ENCODE assay signal across 11 cellular contexts in genomic region chr3:169999433-169999832, GRCh38. TPM values are rescaled to one million over a fixed set of nuclear protein-coding genes. Genes with fewer than 3 reads are reported as not detected.
DNase-seq lines count a peak whose midpoint lies in the region; ATAC-seq and TF ChIP-seq lines count a peak whose summit lies in the region.
"Had no signal": no experiment of that assay in that cellular context is flagged by ENCODE, and none has a peak within 500 bp of the region (broad histone marks: within the 10 kb centered on the region; RNA-seq: fewer than 3 reads in every experiment).

No MANE protein-coding gene starts in this region.

- H3K9me3 ChIP-seq in Karpas-422 (ENCODE audit: low read length): no peaks in the 10 kb centered on the region

- ATAC-seq in HG03469 (IDR thresholded peaks at IDR 0.05; ENCODE audit: unreplicated experiment): peak; percentile 90

- no peak for TF ChIP-seq CTCF in HFFc6 (IDR thresholded peaks at IDR 0.05)

- peak overlapping the region; percentile 84 for H3K27ac Mint-ChIP-seq in HFFc6
- peak overlapping the region; percentile 3 for H3K27ac Mint-ChIP-seq in stimulated activated naive CD8-positive, alpha-beta T cell treated with anti-CD3 and anti-CD28 coated beads, Interleukin-15, Interleukin-2, amounts not matched to agents 100 ng/mL and 50 ng/mL, for 24 hours
- H3K27ac Mint-ChIP-seq: H9 had no signal

- no peak overlapping the region for H3K4me2 ChIP-seq in Karpas-422 (ENCODE audit: low read depth, low read length, poor library complexity, severe bottlenecking)

- no peak overlapping the region for H3K4me3 ChIP-seq in Karpas-422 (ENCODE audit: low read length)

- peaks cover 2% of the 10 kb centered on the region; the same call in 1 of the 2 replicates for H3K27me3 Mint-ChIP-seq in HFFc6 (ENCODE audit: insufficient read depth)
- no peaks in the 10 kb centered on the region for H3K27me3 Mint-ChIP-seq in stimulated activated naive CD8-positive, alpha-beta T cell treated with anti-CD3 and anti-CD28 coated beads, Interleukin-15, Interleukin-2, amounts not matched to agents 100 ng/mL and 50 ng/mL, for 24 hours
- H3K27me3 Mint-ChIP-seq: CD8-positive, alpha-beta memory T cell had no signal

- no peak overlapping the region for H3K9ac ChIP-seq in Karpas-422 (ENCODE audit: low read length)

- no peak overlapping the region for H2AFZ ChIP-seq in Karpas-422 (ENCODE audit: low read length)

- no peaks in the 10 kb centered on the region for H3K9me2 ChIP-seq in Karpas-422 (replicated peaks; ENCODE audit: insufficient read depth, low read length)

- H3K27me3 ChIP-seq in Karpas-422 (ENCODE audit: low read length): no peaks in the 10 kb centered on the region

- peaks cover 9% of the 10 kb centered on the region for H3K4me1 ChIP-seq in Karpas-422 (ENCODE audit: low read length)

- no peaks in the 10 kb centered on the region for H4K20me1 ChIP-seq in Karpas-422 (ENCODE audit: insufficient read depth, low read depth, low read length)

- peak; percentile 12 for DNase-seq in stimulated activated CD4-positive, alpha-beta T cell treated with anti-CD3 and anti-CD28 coated beads, Interleukin-1b, Interleukin-23, amount 100 ng/mL, for 48 hours
- DNase-seq in stimulated activated CD4-positive, alpha-beta T cell treated with anti-CD3 and anti-CD28 coated beads, Interleukin-2, amount 100 ng/mL, for 24 hours: no peak
- no peak for DNase-seq in HFFc6
- no peak for DNase-seq in ureter (ENCODE audit: low spot score)
- DNase-seq in Karpas-422: no peak
- no peak for DNase-seq in midbrain (lab: John Stamatoyannopoulos, UW)
- DNase-seq: CD8-positive, alpha-beta memory T cell; H9; T-helper 9 cell had no signal

- no peaks in the 10 kb centered on the region for H3K9me3 Mint-ChIP-seq in HFFc6
- H3K9me3 Mint-ChIP-seq in stimulated activated naive CD8-positive, alpha-beta T cell treated with anti-CD3 and anti-CD28 coated beads, Interleukin-15, Interleukin-2, amounts not matched to agents 100 ng/mL and 50 ng/mL, for 24 hours: no peaks in the 10 kb centered on the region
- H3K9me3 Mint-ChIP-seq: H9 had no signal

- H3K36me3 Mint-ChIP-seq in HFFc6 (ENCODE audit: low read depth): peaks cover 27% of the 10 kb centered on the region
- peaks cover 20% of the 10 kb centered on the region for H3K36me3 Mint-ChIP-seq in stimulated activated naive CD8-positive, alpha-beta T cell treated with anti-CD3 and anti-CD28 coated beads, Interleukin-15, Interleukin-2, amounts not matched to agents 100 ng/mL and 50 ng/mL, for 24 hours (ENCODE audit: low read depth)

- H3K27ac ChIP-seq in Karpas-422 (ENCODE audit: low read length): no peak overlapping the region

- no peaks in the 10 kb centered on the region for H3K79me2 ChIP-seq in Karpas-422 (ENCODE audit: low read length)

- peaks cover 16% of the 10 kb centered on the region; the same call in 1 of the 2 replicates for H3K36me3 ChIP-seq in Karpas-422 (ENCODE audit: insufficient read depth, low read length)

- peaks cover 38% of the 10 kb centered on the region for H3K4me1 Mint-ChIP-seq in HFFc6 (ENCODE audit: low read depth)
- H3K4me1 Mint-ChIP-seq in stimulated activated naive CD8-positive, alpha-beta T cell treated with anti-CD3 and anti-CD28 coated beads, Interleukin-15, Interleukin-2, amounts not matched to agents 100 ng/mL and 50 ng/mL, for 24 hours (ENCODE audit: low read depth): peaks cover 40% of the 10 kb centered on the region
- H3K4me1 Mint-ChIP-seq: H9 had no signal

- H3K4me3 Mint-ChIP-seq in HFFc6: no peak overlapping the region
- H3K4me3 Mint-ChIP-seq in stimulated activated naive CD8-positive, alpha-beta T cell treated with anti-CD3 and anti-CD28 coated beads, Interleukin-15, Interleukin-2, amounts not matched to agents 100 ng/mL and 50 ng/mL, for 24 hours: no peak overlapping the region
- H3K4me3 Mint-ChIP-seq: CD8-positive, alpha-beta memory T cell; H9 had no signal

RNA-seq across cellular contexts. Expression of gene SEC62, which starts 32.8 kb away (rescaled TPM):
- total RNA-seq in HFFc6 (2021; fragmentation: NEBNext Ultra II Directional; extraction: Animal tissue kit (Norgen Biotek cat#: 25700)): 100 to 1,000 TPM; 124 to 153 (median 133) TPM
- 146 TPM for total RNA-seq in ureter
- 36.9 and 39.4 TPM in 2 replicates for total RNA-seq in Karpas-422 (2014; rRNA removed; shearing (Covaris generic); ENCODE audit: low replicate concordance)

RNA-seq across cellular contexts. Expression of gene GPR160, which starts 38.4 kb away (rescaled TPM):
- total RNA-seq in HFFc6 (2021; fragmentation: NEBNext Ultra II Directional; extraction: Animal tissue kit (Norgen Biotek cat#: 25700)): under 1 TPM in 3 of 6 experiments, not detected in 3; 0.10 to 0.23 (median 0.19) TPM
- 62.1 TPM for total RNA-seq in ureter
- 67.6 and 94.6 TPM in 2 replicates for total RNA-seq in Karpas-422 (2014; rRNA removed; shearing (Covaris generic); ENCODE audit: low replicate concordance)

Comparison
In these comparisons a context has a peak if more than half of its experiments do, and no peak if none do; other contexts are left out.
1. RNA of gene GPR160, which starts 38.4 kb away (total RNA-seq): 67.6 to 94.6 TPM in Karpas-422 and 62.1 TPM in ureter (single experiment); 0.10 to 0.23 TPM in HFFc6; every median in the first group is over 10 times any median in the second.